Comparison of ENCODE assay signal across 33 cellular contexts in the genomic region with DNA sequence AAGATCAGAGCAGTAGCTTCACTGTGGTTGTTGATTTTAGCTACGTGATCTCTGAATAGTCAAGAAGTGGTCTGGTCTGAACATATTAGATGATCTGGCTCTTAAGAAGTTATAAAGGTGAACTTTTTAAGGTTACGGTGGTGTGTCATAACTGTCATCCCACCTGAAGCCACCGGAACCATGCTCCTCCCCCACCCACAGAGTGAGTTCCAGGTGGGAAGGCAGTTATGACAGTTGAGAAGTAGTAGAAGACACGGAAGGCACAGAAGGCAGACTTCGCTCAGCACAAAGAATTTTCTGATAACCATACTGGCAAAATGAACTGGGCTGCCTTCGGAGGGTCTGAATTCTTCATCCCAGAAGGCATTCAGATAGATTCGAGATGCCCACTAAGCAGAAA.
"Had no signal": no experiment of that assay in that cellular context is flagged by ENCODE, and none has a peak within 500 bp of the region (broad histone marks: within the 10 kb centered on the region; RNA-seq: fewer than 3 reads in every experiment).

No MANE protein-coding gene starts in this region.

- H3K36me3 ChIP-seq: adrenal gland, brain microvascular endothelial cell, breast epithelium had no signal

- H3K27ac Mint-ChIP-seq: activated B cell treated with CpG ODN at 0.5 μM for 24 hours; activated CD4-positive, alpha-beta memory T cell treated with anti-CD3 and anti-CD28 coated beads for 36 hours; activated CD4-positive, alpha-beta T cell treated with anti-CD3 and anti-CD28 coated beads, Interleukin-2, amount 10 ng/mL, durations not matched to agents 24 days and 14 days; activated CD8-positive, alpha-beta T cell treated with anti-CD3 and anti-CD28 coated beads for 36 hours; activated naive CD4-positive, alpha-beta T cell treated with anti-CD3 and anti-CD28 coated beads for 36 hours; activated naive CD8-positive, alpha-beta T cell treated with anti-CD3 and anti-CD28 coated beads for 36 hours; activated T-cell treated with anti-CD3 and anti-CD28 coated beads, Interleukin-2, amount 50 U/mL, for 72 hours; activated T-helper 1 cell treated with anti-CD3 and anti-CD28 coated beads, Interleukin-12 subunit alpha, Interleukin-12 subunit beta, Interleukin-2, Interleukin-4 antibody, amounts not matched to agents 30 ng/mL and 10 ng/mL and 1 ng/mL, durations not matched to agents 14 hours and 24 hours and 36 hours; activated T-helper 17 cell treated with anti-CD3 and anti-CD28 coated beads, Interleukin-2, amount 50 U/mL, for 72 hours; T-cell; T-helper 17 cell had no signal

- H3K27ac ChIP-seq: adrenal gland, body of pancreas, brain microvascular endothelial cell, breast epithelium, VCaP had no signal

- H3K4me3 ChIP-seq: adrenal gland, body of pancreas, breast epithelium had no signal

- DNase-seq: activated B cell treated with CpG ODN at 0.5 μM for 24 hours; activated CD4-positive, alpha-beta memory T cell treated with anti-CD3 and anti-CD28 coated beads for 36 hours; activated CD4-positive, alpha-beta T cell treated with anti-CD3 and anti-CD28 coated beads for 4 hours; activated CD4-positive, alpha-beta T cell treated with anti-CD3 and anti-CD28 coated beads, Interleukin-2, amount 10 ng/mL, durations not matched to agents 24 days and 14 days; activated CD4-positive, alpha-beta T cell treated with anti-CD3 and anti-CD28 coated beads, Interleukin-2, amount 50 U/mL, for 1 hour; activated CD4-positive, alpha-beta T cell treated with anti-CD3 and anti-CD28 coated beads, Interleukin-2, amount 50 U/mL, for 4 hours; activated CD4-positive, CD25-positive, alpha-beta regulatory T cell treated with anti-CD3 and anti-CD28 coated beads, Interleukin-2, amount 50 U/mL, for 72 hours; activated CD8-positive, alpha-beta memory T cell treated with anti-CD3 and anti-CD28 coated beads, Interleukin-2, amount 50 U/mL, for 4 hours; activated CD8-positive, alpha-beta T cell treated with anti-CD3 and anti-CD28 coated beads for 36 hours; activated effector memory CD4-positive, alpha-beta T cell treated with anti-CD3 and anti-CD28 coated beads, Interleukin-2, amount 50 U/mL, for 16 hours; activated gamma-delta T cell treated with Interleukin-2 at 50 U/mL for 16 hours; activated naive CD4-positive, alpha-beta T cell; activated naive CD4-positive, alpha-beta T cell treated with anti-CD3 and anti-CD28 coated beads for 36 hours; activated naive CD4-positive, alpha-beta T cell treated with anti-CD3 and anti-CD28 coated beads, Interleukin-2, amount 50 U/mL, for 16 hours; activated naive CD8-positive, alpha-beta T cell treated with anti-CD3 and anti-CD28 coated beads for 36 hours; activated T-cell treated with anti-CD3 and anti-CD28 coated beads for 4 hours; activated T-cell treated with anti-CD3 and anti-CD28 coated beads, Interleukin-2, amount 50 U/mL, for 1 hour; activated T-cell treated with anti-CD3 and anti-CD28 coated beads, Interleukin-2, amount 50 U/mL, for 4 hours; activated T-cell treated with anti-CD3 and anti-CD28 coated beads, Interleukin-2, amount 50 U/mL, for 72 hours; adrenal gland; amniotic stem cell; aorta; body of pancreas; brain microvascular endothelial cell; cerebellar nuclear complex; T-cell; T-helper 17 cell had no signal

- H3K27me3 ChIP-seq: adrenal gland, body of pancreas, brain microvascular endothelial cell, breast epithelium had no signal

- H3K9me3 Mint-ChIP-seq: activated B cell treated with CpG ODN at 0.5 μM for 24 hours; activated CD4-positive, alpha-beta memory T cell treated with anti-CD3 and anti-CD28 coated beads for 36 hours; activated CD4-positive, alpha-beta T cell treated with anti-CD3 and anti-CD28 coated beads, Interleukin-2, amount 10 ng/mL, durations not matched to agents 24 days and 14 days; activated CD8-positive, alpha-beta T cell treated with anti-CD3 and anti-CD28 coated beads for 36 hours; activated naive CD4-positive, alpha-beta T cell treated with anti-CD3 and anti-CD28 coated beads for 36 hours; activated naive CD4-positive, alpha-beta T cell treated with anti-CD3 and anti-CD28 coated beads, Interleukin-2, amount 50 U/mL, for 72 hours; activated naive CD8-positive, alpha-beta T cell treated with anti-CD3 and anti-CD28 coated beads for 36 hours; activated T-cell treated with anti-CD3 and anti-CD28 coated beads, Interleukin-2, amount 50 U/mL, for 4 hours; activated T-cell treated with anti-CD3 and anti-CD28 coated beads, Interleukin-2, amount 50 U/mL, for 72 hours; activated T-helper 1 cell treated with anti-CD3 and anti-CD28 coated beads, Interleukin-12 subunit alpha, Interleukin-12 subunit beta, Interleukin-2, Interleukin-4 antibody, amounts not matched to agents 30 ng/mL and 10 ng/mL and 1 ng/mL, durations not matched to agents 14 hours and 24 hours and 36 hours; activated T-helper 17 cell treated with anti-CD3 and anti-CD28 coated beads, Interleukin-2, amount 50 U/mL, for 72 hours; central memory CD8-positive, alpha-beta T cell; T-cell had no signal

- H3K4me3 Mint-ChIP-seq: activated B cell treated with CpG ODN at 0.5 μM for 24 hours; activated CD4-positive, alpha-beta memory T cell treated with anti-CD3 and anti-CD28 coated beads for 36 hours; activated CD4-positive, alpha-beta T cell treated with anti-CD3 and anti-CD28 coated beads, Interleukin-2, amount 10 ng/mL, durations not matched to agents 24 days and 14 days; activated CD8-positive, alpha-beta T cell treated with anti-CD3 and anti-CD28 coated beads for 36 hours; activated naive CD4-positive, alpha-beta T cell treated with anti-CD3 and anti-CD28 coated beads for 36 hours; activated naive CD8-positive, alpha-beta T cell treated with anti-CD3 and anti-CD28 coated beads for 36 hours; activated T-cell treated with anti-CD3 and anti-CD28 coated beads, Interleukin-2, amount 50 U/mL, for 4 hours; activated T-cell treated with anti-CD3 and anti-CD28 coated beads, Interleukin-2, amount 50 U/mL, for 72 hours; activated T-helper 1 cell treated with anti-CD3 and anti-CD28 coated beads, Interleukin-12 subunit alpha, Interleukin-12 subunit beta, Interleukin-2, Interleukin-4 antibody, amounts not matched to agents 30 ng/mL and 10 ng/mL and 1 ng/mL, durations not matched to agents 14 hours and 24 hours and 36 hours; activated T-helper 17 cell treated with anti-CD3 and anti-CD28 coated beads, Interleukin-2, amount 50 U/mL, for 72 hours; central memory CD8-positive, alpha-beta T cell; T-cell; T-helper 17 cell had no signal

- H3K9me3 ChIP-seq: adrenal gland, body of pancreas, breast epithelium had no signal

- H3K4me1 ChIP-seq: adrenal gland, body of pancreas, breast epithelium had no signal

- H3K36me3 Mint-ChIP-seq: activated CD4-positive, alpha-beta memory T cell treated with anti-CD3 and anti-CD28 coated beads for 36 hours; activated naive CD4-positive, alpha-beta T cell treated with anti-CD3 and anti-CD28 coated beads, Interleukin-2, amount 50 U/mL, for 72 hours; activated naive CD8-positive, alpha-beta T cell treated with anti-CD3 and anti-CD28 coated beads for 36 hours; T-cell had no signal

- H3K4me1 Mint-ChIP-seq: activated B cell treated with CpG ODN at 0.5 μM for 24 hours; activated CD4-positive, alpha-beta T cell treated with anti-CD3 and anti-CD28 coated beads, Interleukin-2, amount 10 ng/mL, durations not matched to agents 24 days and 14 days; activated naive CD8-positive, alpha-beta T cell treated with anti-CD3 and anti-CD28 coated beads for 36 hours; activated T-helper 17 cell treated with anti-CD3 and anti-CD28 coated beads, Interleukin-2, amount 50 U/mL, for 72 hours; central memory CD8-positive, alpha-beta T cell; T-cell had no signal

- ATAC-seq: activated CD8-positive, alpha-beta T cell treated with anti-CD3 and anti-CD28 coated beads for 36 hours; activated naive CD4-positive, alpha-beta T cell treated with anti-CD3 and anti-CD28 coated beads, Interleukin-2, amount 50 U/mL, for 72 hours; activated T-cell treated with anti-CD3 and anti-CD28 coated beads, Interleukin-2, amount 50 U/mL, for 4 hours; activated T-cell treated with anti-CD3 and anti-CD28 coated beads, Interleukin-2, amount 50 U/mL, for 72 hours; activated T-helper 17 cell treated with anti-CD3 and anti-CD28 coated beads, Interleukin-2, amount 50 U/mL, for 72 hours; body of pancreas; T-cell; T-helper 17 cell had no signal
